In the genomic region with DNA sequence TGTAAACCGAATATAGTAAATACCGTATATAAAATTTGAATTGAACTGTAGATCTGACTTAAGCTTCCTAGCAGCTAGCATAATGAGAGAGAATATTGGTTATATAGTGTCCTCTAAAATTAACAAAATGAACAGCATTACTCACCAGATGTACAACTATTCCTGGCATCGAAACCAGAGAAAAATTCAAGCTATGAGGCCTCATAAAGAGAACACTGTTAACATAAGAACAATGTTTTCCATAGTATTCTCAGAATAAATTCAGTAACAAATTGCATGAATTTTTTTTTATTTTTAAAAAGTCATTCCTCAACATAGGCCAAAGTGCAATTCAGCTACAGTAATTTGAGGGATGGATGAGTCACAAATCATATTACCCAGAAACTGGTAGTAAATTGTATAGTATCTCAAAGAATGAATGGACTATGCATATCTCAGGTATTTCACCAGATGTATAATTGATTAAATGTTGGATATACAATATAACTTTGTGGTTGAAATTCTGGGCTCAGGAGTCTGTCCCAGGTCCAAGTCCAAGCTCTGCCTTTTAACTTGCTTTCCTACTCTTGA, we compare ENCODE assay signal across 23 cellular contexts. TPM values are rescaled to one million over a fixed set of nuclear protein-coding genes. Genes with fewer than 3 reads are reported as not detected.
"Had no signal": no experiment of that assay in that cellular context is flagged by ENCODE, and none has a peak within 500 bp of the region (broad histone marks: within the 10 kb centered on the region; RNA-seq: fewer than 3 reads in every experiment).

No MANE protein-coding gene starts in this region.

- H3K4me1 ChIP-seq: body of pancreas, colonic mucosa, neural progenitor cell, prostate gland, right atrium auricular region, suprapubic skin had no signal

- DNase-seq: activated CD4-positive, alpha-beta T cell treated with anti-CD3 and anti-CD28 coated beads, Interleukin-2, amount 50 U/mL, for 1 hour; activated CD8-positive, alpha-beta memory T cell treated with anti-CD3 and anti-CD28 coated beads for 24 hours; activated CD8-positive, alpha-beta memory T cell treated with anti-CD3 and anti-CD28 coated beads, Interleukin-2, amount 50 U/mL, for 48 hours; activated effector memory CD4-positive, alpha-beta T cell treated with Interleukin-2 at 50 U/mL for 16 hours; activated T-cell treated with anti-CD3 and anti-CD28 coated beads, Interleukin-2, amount 50 U/mL, for 48 hours; amniotic stem cell; body of pancreas; caudate nucleus; colonic mucosa; mesenchymal stem cell; naive thymus-derived CD4-positive, alpha-beta T cell; stimulated activated CD4-positive, alpha-beta T cell treated with anti-CD3 and anti-CD28 coated beads, Interleukin-2, amount 100 ng/mL, for 24 hours had no signal

- H3K36me3 ChIP-seq: colonic mucosa, neural progenitor cell, prostate gland, right atrium auricular region, suprapubic skin had no signal

- H3K27ac ChIP-seq: body of pancreas, colonic mucosa, neural progenitor cell, prostate gland, right atrium auricular region, suprapubic skin had no signal

- H3K4me3 ChIP-seq: body of pancreas, colonic mucosa, neural progenitor cell, prostate gland, right atrium auricular region, suprapubic skin had no signal

- ATAC-seq: activated naive CD4-positive, alpha-beta T cell treated with anti-CD3 and anti-CD28 coated beads, Interleukin-2, amount 50 U/mL, for 72 hours; body of pancreas had no signal

- H3K9me3 ChIP-seq: body of pancreas, colonic mucosa, prostate gland, right atrium auricular region, suprapubic skin had no signal

- H3K27me3 ChIP-seq: body of pancreas, colonic mucosa, neural progenitor cell, right atrium auricular region, suprapubic skin had no signal

RNA-seq across cellular contexts. Expression of a gene that starts 5.0 kb away (rescaled TPM):
- total RNA-seq: activated naive CD4-positive, alpha-beta T cell treated with anti-CD3 and anti-CD28 coated beads, Interleukin-2, amount 50 U/mL, for 72 hours; body of pancreas; colonic mucosa; epithelial cell of proximal tubule; glomerular endothelial cell; liver; mucosa of gallbladder; naive thymus-derived CD4-positive, alpha-beta T cell; osteoblast; prostate gland; right atrium auricular region; skeletal muscle tissue; suprapubic skin had no signal
- polyA plus RNA-seq: liver; naive thymus-derived CD4-positive, alpha-beta T cell had no signal

RNA-seq across cellular contexts. Expression of a gene that starts 56.7 kb away (rescaled TPM):
- total RNA-seq: activated naive CD4-positive, alpha-beta T cell treated with anti-CD3 and anti-CD28 coated beads, Interleukin-2, amount 50 U/mL, for 72 hours; colonic mucosa; naive thymus-derived CD4-positive, alpha-beta T cell; osteoblast had no signal
- polyA plus RNA-seq: naive thymus-derived CD4-positive, alpha-beta T cell had no signal
